ENCODE assay signal across 1 cellular context in the genomic region with DNA sequence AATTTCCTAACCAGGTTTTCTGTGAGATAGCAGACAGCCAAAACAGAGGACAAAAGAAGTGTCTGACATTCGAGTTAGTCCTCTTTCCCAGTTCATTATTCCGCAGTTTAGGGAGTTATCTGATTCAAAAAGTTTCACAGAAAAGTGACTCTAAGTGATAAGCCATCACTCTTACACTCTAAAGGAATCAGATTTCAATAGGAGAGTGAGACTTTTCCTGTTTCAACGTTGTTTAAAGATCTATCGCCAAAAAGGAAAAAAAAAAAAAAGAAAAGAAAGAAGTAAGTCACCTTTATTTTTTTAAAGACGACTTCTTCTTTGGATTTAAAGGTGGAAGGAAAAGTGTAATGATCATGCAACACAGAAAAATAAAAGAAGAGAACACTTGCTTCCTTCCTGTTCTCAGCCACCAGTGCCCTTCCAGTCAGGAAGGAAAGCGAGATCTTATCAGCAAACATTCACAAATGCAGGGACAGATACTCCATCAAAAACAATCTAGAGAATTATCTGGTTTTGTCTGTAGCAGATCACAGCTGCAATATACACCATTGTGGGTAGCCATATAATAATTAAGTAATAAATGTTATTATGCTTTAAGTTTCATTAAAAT.
A peak's percentile ranks its signal among the peaks of the same experiment; 100 is the strongest.
TF ChIP-seq lines count a peak whose summit lies in the region.

No MANE protein-coding gene starts in this region.

TF ChIP-seq in HepG2, 621 proteins besides CTCF, POLR2A, EP300 and RAD21 (continues in another document):
- TF ChIP-seq, protein P1, sequence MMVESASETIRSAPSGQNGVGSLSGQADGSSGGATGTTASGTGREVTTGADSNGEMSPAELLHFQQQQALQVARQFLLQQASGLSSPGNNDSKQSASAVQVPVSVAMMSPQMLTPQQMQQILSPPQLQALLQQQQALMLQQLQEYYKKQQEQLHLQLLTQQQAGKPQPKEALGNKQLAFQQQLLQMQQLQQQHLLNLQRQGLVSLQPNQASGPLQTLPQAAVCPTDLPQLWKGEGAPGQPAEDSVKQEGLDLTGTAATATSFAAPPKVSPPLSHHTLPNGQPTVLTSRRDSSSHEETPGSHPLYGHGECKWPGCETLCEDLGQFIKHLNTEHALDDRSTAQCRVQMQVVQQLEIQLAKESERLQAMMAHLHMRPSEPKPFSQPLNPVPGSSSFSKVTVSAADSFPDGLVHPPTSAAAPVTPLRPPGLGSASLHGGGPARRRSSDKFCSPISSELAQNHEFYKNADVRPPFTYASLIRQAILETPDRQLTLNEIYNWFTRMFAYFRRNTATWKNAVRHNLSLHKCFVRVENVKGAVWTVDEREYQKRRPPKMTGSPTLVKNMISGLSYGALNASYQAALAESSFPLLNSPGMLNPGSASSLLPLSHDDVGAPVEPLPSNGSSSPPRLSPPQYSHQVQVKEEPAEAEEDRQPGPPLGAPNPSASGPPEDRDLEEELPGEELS (CRISPR knock-in tag; IDR thresholded peaks at IDR 0.05) = peak; percentile 59; the same call in 1 of the 2 replicates
- TF ChIP-seq, protein P2, sequence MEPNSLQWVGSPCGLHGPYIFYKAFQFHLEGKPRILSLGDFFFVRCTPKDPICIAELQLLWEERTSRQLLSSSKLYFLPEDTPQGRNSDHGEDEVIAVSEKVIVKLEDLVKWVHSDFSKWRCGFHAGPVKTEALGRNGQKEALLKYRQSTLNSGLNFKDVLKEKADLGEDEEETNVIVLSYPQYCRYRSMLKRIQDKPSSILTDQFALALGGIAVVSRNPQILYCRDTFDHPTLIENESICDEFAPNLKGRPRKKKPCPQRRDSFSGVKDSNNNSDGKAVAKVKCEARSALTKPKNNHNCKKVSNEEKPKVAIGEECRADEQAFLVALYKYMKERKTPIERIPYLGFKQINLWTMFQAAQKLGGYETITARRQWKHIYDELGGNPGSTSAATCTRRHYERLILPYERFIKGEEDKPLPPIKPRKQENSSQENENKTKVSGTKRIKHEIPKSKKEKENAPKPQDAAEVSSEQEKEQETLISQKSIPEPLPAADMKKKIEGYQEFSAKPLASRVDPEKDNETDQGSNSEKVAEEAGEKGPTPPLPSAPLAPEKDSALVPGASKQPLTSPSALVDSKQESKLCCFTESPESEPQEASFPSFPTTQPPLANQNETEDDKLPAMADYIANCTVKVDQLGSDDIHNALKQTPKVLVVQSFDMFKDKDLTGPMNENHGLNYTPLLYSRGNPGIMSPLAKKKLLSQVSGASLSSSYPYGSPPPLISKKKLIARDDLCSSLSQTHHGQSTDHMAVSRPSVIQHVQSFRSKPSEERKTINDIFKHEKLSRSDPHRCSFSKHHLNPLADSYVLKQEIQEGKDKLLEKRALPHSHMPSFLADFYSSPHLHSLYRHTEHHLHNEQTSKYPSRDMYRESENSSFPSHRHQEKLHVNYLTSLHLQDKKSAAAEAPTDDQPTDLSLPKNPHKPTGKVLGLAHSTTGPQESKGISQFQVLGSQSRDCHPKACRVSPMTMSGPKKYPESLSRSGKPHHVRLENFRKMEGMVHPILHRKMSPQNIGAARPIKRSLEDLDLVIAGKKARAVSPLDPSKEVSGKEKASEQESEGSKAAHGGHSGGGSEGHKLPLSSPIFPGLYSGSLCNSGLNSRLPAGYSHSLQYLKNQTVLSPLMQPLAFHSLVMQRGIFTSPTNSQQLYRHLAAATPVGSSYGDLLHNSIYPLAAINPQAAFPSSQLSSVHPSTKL (CRISPR knock-in tag; IDR thresholded peaks at IDR 0.05) = peak; percentile 59; the same call in 1 of the 2 replicates
- peak; percentile 20 for TF ChIP-seq CREM (IDR thresholded peaks at IDR 0.05)
- TF ChIP-seq CREM (CRISPR knock-in tag; IDR thresholded peaks at IDR 0.05) = no peak
- TF ChIP-seq, protein P3, sequence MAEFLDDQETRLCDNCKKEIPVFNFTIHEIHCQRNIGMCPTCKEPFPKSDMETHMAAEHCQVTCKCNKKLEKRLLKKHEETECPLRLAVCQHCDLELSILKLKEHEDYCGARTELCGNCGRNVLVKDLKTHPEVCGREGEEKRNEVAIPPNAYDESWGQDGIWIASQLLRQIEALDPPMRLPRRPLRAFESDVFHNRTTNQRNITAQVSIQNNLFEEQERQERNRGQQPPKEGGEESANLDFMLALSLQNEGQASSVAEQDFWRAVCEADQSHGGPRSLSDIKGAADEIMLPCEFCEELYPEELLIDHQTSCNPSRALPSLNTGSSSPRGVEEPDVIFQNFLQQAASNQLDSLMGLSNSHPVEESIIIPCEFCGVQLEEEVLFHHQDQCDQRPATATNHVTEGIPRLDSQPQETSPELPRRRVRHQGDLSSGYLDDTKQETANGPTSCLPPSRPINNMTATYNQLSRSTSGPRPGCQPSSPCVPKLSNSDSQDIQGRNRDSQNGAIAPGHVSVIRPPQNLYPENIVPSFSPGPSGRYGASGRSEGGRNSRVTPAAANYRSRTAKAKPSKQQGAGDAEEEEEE (CRISPR knock-in tag; IDR thresholded peaks at IDR 0.05; ENCODE audit: borderline replicate concordance) = no peak
- no peak for TF ChIP-seq NKX3-1 (CRISPR knock-in tag; IDR thresholded peaks at IDR 0.05)
- no peak for TF ChIP-seq HDAC6 (IDR thresholded peaks at IDR 0.05; ENCODE audit: low read depth, low read length)
- TF ChIP-seq ZNF17 (CRISPR knock-in tag; IDR thresholded peaks at IDR 0.05) = no peak
- TF ChIP-seq RXRA (CRISPR knock-in tag; IDR thresholded peaks at IDR 0.05) = no peak
- 0 out of 2 replicates have a peak, but pooled peaks have one; percentile 22 for TF ChIP-seq POGZ (CRISPR knock-in tag; IDR thresholded peaks at IDR 0.05)
- TF ChIP-seq ZNF317 (CRISPR knock-in tag; IDR thresholded peaks at IDR 0.05) = no peak
- TF ChIP-seq, protein P4, sequence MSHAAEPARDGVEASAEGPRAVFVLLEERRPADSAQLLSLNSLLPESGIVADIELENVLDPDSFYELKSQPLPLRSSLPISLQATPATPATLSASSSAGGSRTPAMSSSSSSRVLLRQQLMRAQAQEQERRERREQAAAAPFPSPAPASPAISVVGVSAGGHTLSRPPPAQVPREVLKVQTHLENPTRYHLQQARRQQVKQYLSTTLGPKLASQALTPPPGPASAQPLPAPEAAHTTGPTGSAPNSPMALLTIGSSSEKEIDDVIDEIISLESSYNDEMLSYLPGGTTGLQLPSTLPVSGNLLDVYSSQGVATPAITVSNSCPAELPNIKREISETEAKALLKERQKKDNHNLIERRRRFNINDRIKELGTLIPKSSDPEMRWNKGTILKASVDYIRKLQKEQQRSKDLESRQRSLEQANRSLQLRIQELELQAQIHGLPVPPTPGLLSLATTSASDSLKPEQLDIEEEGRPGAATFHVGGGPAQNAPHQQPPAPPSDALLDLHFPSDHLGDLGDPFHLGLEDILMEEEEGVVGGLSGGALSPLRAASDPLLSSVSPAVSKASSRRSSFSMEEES (CRISPR knock-in tag; IDR thresholded peaks at IDR 0.05) = no peak
- no peak for TF ChIP-seq ZNF780A (CRISPR knock-in tag; IDR thresholded peaks at IDR 0.05)
- no peak for TF ChIP-seq PHF5A (CRISPR knock-in tag; IDR thresholded peaks at IDR 0.05; ENCODE audit: low read depth, unreplicated experiment)
- TF ChIP-seq, protein P5, sequence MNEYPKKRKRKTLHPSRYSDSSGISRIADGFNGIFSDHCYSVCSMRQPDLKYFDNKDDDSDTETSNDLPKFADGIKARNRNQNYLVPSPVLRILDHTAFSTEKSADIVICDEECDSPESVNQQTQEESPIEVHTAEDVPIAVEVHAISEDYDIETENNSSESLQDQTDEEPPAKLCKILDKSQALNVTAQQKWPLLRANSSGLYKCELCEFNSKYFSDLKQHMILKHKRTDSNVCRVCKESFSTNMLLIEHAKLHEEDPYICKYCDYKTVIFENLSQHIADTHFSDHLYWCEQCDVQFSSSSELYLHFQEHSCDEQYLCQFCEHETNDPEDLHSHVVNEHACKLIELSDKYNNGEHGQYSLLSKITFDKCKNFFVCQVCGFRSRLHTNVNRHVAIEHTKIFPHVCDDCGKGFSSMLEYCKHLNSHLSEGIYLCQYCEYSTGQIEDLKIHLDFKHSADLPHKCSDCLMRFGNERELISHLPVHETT (CRISPR knock-in tag; conservative IDR thresholded peaks at IDR 0.05) = no peak
- TF ChIP-seq, protein P6, sequence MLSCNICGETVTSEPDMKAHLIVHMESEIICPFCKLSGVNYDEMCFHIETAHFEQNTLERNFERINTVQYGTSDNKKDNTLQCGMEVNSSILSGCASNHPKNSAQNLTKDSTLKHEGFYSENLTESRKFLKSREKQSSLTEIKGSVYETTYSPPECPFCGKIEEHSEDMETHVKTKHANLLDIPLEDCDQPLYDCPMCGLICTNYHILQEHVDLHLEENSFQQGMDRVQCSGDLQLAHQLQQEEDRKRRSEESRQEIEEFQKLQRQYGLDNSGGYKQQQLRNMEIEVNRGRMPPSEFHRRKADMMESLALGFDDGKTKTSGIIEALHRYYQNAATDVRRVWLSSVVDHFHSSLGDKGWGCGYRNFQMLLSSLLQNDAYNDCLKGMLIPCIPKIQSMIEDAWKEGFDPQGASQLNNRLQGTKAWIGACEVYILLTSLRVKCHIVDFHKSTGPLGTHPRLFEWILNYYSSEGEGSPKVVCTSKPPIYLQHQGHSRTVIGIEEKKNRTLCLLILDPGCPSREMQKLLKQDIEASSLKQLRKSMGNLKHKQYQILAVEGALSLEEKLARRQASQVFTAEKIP (CRISPR knock-in tag; IDR thresholded peaks at IDR 0.05; ENCODE audit: borderline replicate concordance) = no peak
- TF ChIP-seq NFYC (CRISPR knock-in tag; IDR thresholded peaks at IDR 0.05) = no peak
- no peak for TF ChIP-seq RORA (CRISPR knock-in tag; IDR thresholded peaks at IDR 0.05)
- no peak for TF ChIP-seq ZNF251 (CRISPR knock-in tag; IDR thresholded peaks at IDR 0.05)
- no peak for TF ChIP-seq ZNF121 (CRISPR knock-in tag; IDR thresholded peaks at IDR 0.05)
- TF ChIP-seq FOSL2 (CRISPR knock-in tag; IDR thresholded peaks at IDR 0.05) = no peak
- no peak for TF ChIP-seq GTF3A (CRISPR knock-in tag; conservative IDR thresholded peaks at IDR 0.05)
- no peak for TF ChIP-seq TBP (CRISPR knock-in tag; IDR thresholded peaks at IDR 0.05)
- TF ChIP-seq, protein P7, sequence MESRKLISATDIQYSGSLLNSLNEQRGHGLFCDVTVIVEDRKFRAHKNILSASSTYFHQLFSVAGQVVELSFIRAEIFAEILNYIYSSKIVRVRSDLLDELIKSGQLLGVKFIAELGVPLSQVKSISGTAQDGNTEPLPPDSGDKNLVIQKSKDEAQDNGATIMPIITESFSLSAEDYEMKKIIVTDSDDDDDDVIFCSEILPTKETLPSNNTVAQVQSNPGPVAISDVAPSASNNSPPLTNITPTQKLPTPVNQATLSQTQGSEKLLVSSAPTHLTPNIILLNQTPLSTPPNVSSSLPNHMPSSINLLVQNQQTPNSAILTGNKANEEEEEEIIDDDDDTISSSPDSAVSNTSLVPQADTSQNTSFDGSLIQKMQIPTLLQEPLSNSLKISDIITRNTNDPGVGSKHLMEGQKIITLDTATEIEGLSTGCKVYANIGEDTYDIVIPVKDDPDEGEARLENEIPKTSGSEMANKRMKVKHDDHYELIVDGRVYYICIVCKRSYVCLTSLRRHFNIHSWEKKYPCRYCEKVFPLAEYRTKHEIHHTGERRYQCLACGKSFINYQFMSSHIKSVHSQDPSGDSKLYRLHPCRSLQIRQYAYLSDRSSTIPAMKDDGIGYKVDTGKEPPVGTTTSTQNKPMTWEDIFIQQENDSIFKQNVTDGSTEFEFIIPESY (CRISPR knock-in tag; IDR thresholded peaks at IDR 0.05) = no peak
- no peak for TF ChIP-seq TGIF2 (CRISPR knock-in tag; IDR thresholded peaks at IDR 0.05)
- no peak for TF ChIP-seq AGO1 (IDR thresholded peaks at IDR 0.05; ENCODE audit: low read depth, low read length, poor library complexity, severe bottlenecking)
- no peak for TF ChIP-seq ZNF292 (CRISPR knock-in tag; IDR thresholded peaks at IDR 0.05; ENCODE audit: borderline replicate concordance, low read depth)
- TF ChIP-seq ARNT (IDR thresholded peaks at IDR 0.05) = no peak
- peak; percentile 55 for TF ChIP-seq SAP130 (CRISPR knock-in tag; IDR thresholded peaks at IDR 0.05; ENCODE audit: low read depth)
- no peak for TF ChIP-seq ZNF205 (CRISPR knock-in tag; IDR thresholded peaks at IDR 0.05)
- no peak for TF ChIP-seq ZNF563 (CRISPR knock-in tag; IDR thresholded peaks at IDR 0.05)
- no peak for TF ChIP-seq SOX13 (IDR thresholded peaks at IDR 0.05)
- TF ChIP-seq SOX13 (CRISPR knock-in tag; conservative IDR thresholded peaks at IDR 0.05 in 1 of 2, IDR thresholded peaks at IDR 0.05 in 1 of 2) = peak in 1 of 2 experiments; percentile 40; a peak in 1 of 4 replicates
- TF ChIP-seq ZNF207 (IDR thresholded peaks at IDR 0.05; ENCODE audit: borderline replicate concordance) = no peak
- TF ChIP-seq CBFB (CRISPR knock-in tag; IDR thresholded peaks at IDR 0.05) = no peak
- no peak for TF ChIP-seq SMC3 (IDR thresholded peaks at IDR 0.05; ENCODE audit: low read length)
- no peak for TF ChIP-seq ZNF781 (CRISPR knock-in tag; IDR thresholded peaks at IDR 0.05; ENCODE audit: borderline replicate concordance, not compliant biosample characterization)
- TF ChIP-seq ETV5 (CRISPR knock-in tag; IDR thresholded peaks at IDR 0.05; ENCODE audit: borderline replicate concordance) = peak; percentile 84; the same call in 1 of the 2 replicates
- TF ChIP-seq, protein P8, sequence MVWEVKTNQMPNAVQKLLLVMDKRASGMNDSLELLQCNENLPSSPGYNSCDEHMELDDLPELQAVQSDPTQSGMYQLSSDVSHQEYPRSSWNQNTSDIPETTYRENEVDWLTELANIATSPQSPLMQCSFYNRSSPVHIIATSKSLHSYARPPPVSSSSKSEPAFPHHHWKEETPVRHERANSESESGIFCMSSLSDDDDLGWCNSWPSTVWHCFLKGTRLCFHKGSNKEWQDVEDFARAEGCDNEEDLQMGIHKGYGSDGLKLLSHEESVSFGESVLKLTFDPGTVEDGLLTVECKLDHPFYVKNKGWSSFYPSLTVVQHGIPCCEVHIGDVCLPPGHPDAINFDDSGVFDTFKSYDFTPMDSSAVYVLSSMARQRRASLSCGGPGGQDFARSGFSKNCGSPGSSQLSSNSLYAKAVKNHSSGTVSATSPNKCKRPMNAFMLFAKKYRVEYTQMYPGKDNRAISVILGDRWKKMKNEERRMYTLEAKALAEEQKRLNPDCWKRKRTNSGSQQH (CRISPR knock-in tag; IDR thresholded peaks at IDR 0.05; ENCODE audit: low read depth) = no peak
- TF ChIP-seq CENPT (CRISPR knock-in tag; IDR thresholded peaks at IDR 0.05; ENCODE audit: low read depth) = no peak
- TF ChIP-seq SATB2 (CRISPR knock-in tag; IDR thresholded peaks at IDR 0.05) = no peak
- no peak for TF ChIP-seq ZNF850 (CRISPR knock-in tag; conservative IDR thresholded peaks at IDR 0.05)
- TF ChIP-seq SETDB1 (CRISPR knock-in tag; IDR thresholded peaks at IDR 0.05; ENCODE audit: borderline replicate concordance) = no peak
- no peak for TF ChIP-seq NFATC3 (CRISPR knock-in tag; IDR thresholded peaks at IDR 0.05)
- no peak for TF ChIP-seq SMARCC2 (IDR thresholded peaks at IDR 0.05)
- TF ChIP-seq, protein P9, sequence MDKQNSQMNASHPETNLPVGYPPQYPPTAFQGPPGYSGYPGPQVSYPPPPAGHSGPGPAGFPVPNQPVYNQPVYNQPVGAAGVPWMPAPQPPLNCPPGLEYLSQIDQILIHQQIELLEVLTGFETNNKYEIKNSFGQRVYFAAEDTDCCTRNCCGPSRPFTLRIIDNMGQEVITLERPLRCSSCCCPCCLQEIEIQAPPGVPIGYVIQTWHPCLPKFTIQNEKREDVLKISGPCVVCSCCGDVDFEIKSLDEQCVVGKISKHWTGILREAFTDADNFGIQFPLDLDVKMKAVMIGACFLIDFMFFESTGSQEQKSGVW (CRISPR knock-in tag; IDR thresholded peaks at IDR 0.05; ENCODE audit: borderline replicate concordance) = no peak
- TF ChIP-seq ZNF562 (CRISPR knock-in tag; IDR thresholded peaks at IDR 0.05; ENCODE audit: borderline replicate concordance) = no peak
- no peak for TF ChIP-seq KLF11 (CRISPR knock-in tag; IDR thresholded peaks at IDR 0.05)
- no peak for TF ChIP-seq ZNF672 (CRISPR knock-in tag; IDR thresholded peaks at IDR 0.05)
- TF ChIP-seq ZNF724P (CRISPR knock-in tag; IDR thresholded peaks at IDR 0.05; ENCODE audit: borderline replicate concordance) = no peak
- no peak for TF ChIP-seq ZNF614 (CRISPR knock-in tag; IDR thresholded peaks at IDR 0.05; ENCODE audit: borderline replicate concordance)
